In genomic region chr2:60400462-60400861, GRCh38 we compare ENCODE assay signal across 12 cellular contexts.
"Had no signal": no experiment of that assay in that cellular context is flagged by ENCODE, and none has a peak within 500 bp of the region (broad histone marks: within the 10 kb centered on the region; RNA-seq: fewer than 3 reads in every experiment).

No MANE protein-coding gene starts in this region.

- FAIRE-seq: endometrium had no signal

- H3K27ac ChIP-seq: colonic mucosa, right lobe of liver, thyroid gland, VCaP had no signal

- H3K27me3 ChIP-seq: colonic mucosa, right lobe of liver, thyroid gland had no signal

- H3K9me3 ChIP-seq: colonic mucosa, right lobe of liver, thyroid gland had no signal

- H3K4me3 ChIP-seq: colonic mucosa, right lobe of liver, thyroid gland had no signal

- DNase-seq: activated CD4-positive, alpha-beta T cell treated with anti-CD3 and anti-CD28 coated beads, Interleukin-2, amount 50 U/mL, for 48 hours; activated effector memory CD4-positive, alpha-beta T cell treated with Interleukin-2 at 50 U/mL for 16 hours; activated T-cell treated with anti-CD3 and anti-CD28 coated beads, Interleukin-2, amount 50 U/mL, for 4 hours; caudate nucleus; colonic mucosa; islet precursor cell; mammary epithelial cell; right lobe of liver; thyroid gland had no signal

- H3K36me3 ChIP-seq: colonic mucosa, right lobe of liver, thyroid gland had no signal

- ATAC-seq: activated T-cell treated with anti-CD3 and anti-CD28 coated beads, Interleukin-2, amount 50 U/mL, for 4 hours; natural killer cell treated with Interleukin-12 subunit alpha and Interleukin-12 subunit beta and Interleukin-15 and Interleukin-18, amount 100 ng/mL, for 72 hours; right lobe of liver had no signal

- H3K4me1 ChIP-seq: colonic mucosa, right lobe of liver, thyroid gland had no signal
